8 cellular contexts compared by ENCODE assay signal in genomic region chr18:27017901-27018500, GRCh38.
DNase-seq lines count a peak whose midpoint lies in the region; ATAC-seq, FAIRE-seq and TF ChIP-seq lines count a peak whose summit lies in the region.

No MANE protein-coding gene starts in this region.

- H3K4me3 ChIP-seq in heart right ventricle (no peak overlapping the region), right cardiac atrium (ENCODE audit: low read length) (no peak overlapping the region)

- H3K27ac ChIP-seq in heart right ventricle (no peak overlapping the region), right cardiac atrium (ENCODE audit: low read length) (no peak overlapping the region)

- 51 to 74% methylated on average over 2 of the region's 2 CpGs for WGBS in heart right ventricle, 2 donors
- 59% methylated on average over 2 of the region's 2 CpGs for WGBS in right cardiac atrium

- no peak overlapping the region for H3K4me3 Mint-ChIP-seq in activated CD4-positive, alpha-beta T cell treated with anti-CD3 and anti-CD28 coated beads for 36 hours

- H3K9me3 ChIP-seq in heart right ventricle, result no peaks in the 10 kb centered on the region
- H3K9me3 ChIP-seq in right cardiac atrium (ENCODE audit: control insufficient read depth, low read length), result no peaks in the 10 kb centered on the region

- CTCF ChIA-PET in activated CD4-positive, alpha-beta T cell treated with anti-CD3 and anti-CD28 coated beads for 36 hours (lab: Charles Lee), result no interaction called here

- TF ChIP-seq POLR2A in erythroblast (IDR thresholded peaks at IDR 0.05; ENCODE audit: low read length), result no peak

- intact Hi-C loops in heart right ventricle (cut with DNase I), result loop anchor here in 8 of 10 donors (1.0 to 5.0 kb wide), 4 partner anchors 279 to 579 kb away; no protein-coding TSS in a partner anchor
- intact Hi-C loops in right cardiac atrium (cut with DNase I), result loop anchor here (2.0 to 5.0 kb wide), 2 partner anchors 279 to 281 kb away; no protein-coding TSS in a partner anchor
- intact Hi-C loops in activated CD4-positive, alpha-beta T cell treated with anti-CD3 and anti-CD28 coated beads for 36 hours (cut with DNase I, micrococcal nuclease), result loop anchor here in 1 of 2 experiments (5.0 kb wide), 1 partner anchor 584 kb away; no protein-coding TSS in a partner anchor

- no peak overlapping the region for H3K27ac Mint-ChIP-seq in activated CD4-positive, alpha-beta T cell treated with anti-CD3 and anti-CD28 coated beads for 36 hours

- ATAC-seq in heart right ventricle (peak in 2 of 8 donors; percentile 33 to 66), right cardiac atrium (no peak)
- ATAC-seq in activated CD4-positive, alpha-beta T cell treated with anti-CD3 and anti-CD28 coated beads for 36 hours, result no peak

- no peaks in the 10 kb centered on the region for H3K27me3 Mint-ChIP-seq in activated CD4-positive, alpha-beta T cell treated with anti-CD3 and anti-CD28 coated beads for 36 hours

- H3K27me3 ChIP-seq in heart right ventricle (no peaks in the 10 kb centered on the region), right cardiac atrium (ENCODE audit: control insufficient read depth, insufficient read depth) (no peaks in the 10 kb centered on the region)

- no peaks in the 10 kb centered on the region for H3K4me1 ChIP-seq in heart right ventricle
- no peaks in the 10 kb centered on the region for H3K4me1 ChIP-seq in right cardiac atrium (ENCODE audit: control insufficient read depth, insufficient read depth, low read length)

- DNase-seq in heart right ventricle (no peak), right cardiac atrium (no peak), NCI-H460 (ENCODE audit: extremely low read depth, low read depth) (peak; percentile 5), erythroblast (lab: John Stamatoyannopoulos, UW) (peak; percentile 5 to 6), superior temporal gyrus (ENCODE audit: extremely low spot score) (peak; percentile 75), HTR-8/SVneo (ENCODE audit: insufficient read length, low spot score) (no peak), GOT3 (lab: John Stamatoyannopoulos, UW) (no peak)
- DNase-seq in activated CD4-positive, alpha-beta T cell treated with anti-CD3 and anti-CD28 coated beads for 36 hours, result no peak

- H3K36me3 Mint-ChIP-seq in activated CD4-positive, alpha-beta T cell treated with anti-CD3 and anti-CD28 coated beads for 36 hours (ENCODE audit: low read depth), result no peaks in the 10 kb centered on the region

- H3K9me3 Mint-ChIP-seq in activated CD4-positive, alpha-beta T cell treated with anti-CD3 and anti-CD28 coated beads for 36 hours (ENCODE audit: low read depth), result peaks cover 3% of the 10 kb centered on the region

- H3K36me3 ChIP-seq in heart right ventricle, result no peaks in the 10 kb centered on the region

- TF ChIP-seq CTCF in heart right ventricle (IDR thresholded peaks at IDR 0.05), result peak; percentile 13 to 70 (median 58)

- no peak for FAIRE-seq in HTR-8/SVneo (lab: Jason Lieb, UNC)

- POLR2A ChIA-PET in activated CD4-positive, alpha-beta T cell treated with anti-CD3 and anti-CD28 coated beads for 36 hours (lab: Charles Lee), result no interaction called here

- H3K4me1 Mint-ChIP-seq in activated CD4-positive, alpha-beta T cell treated with anti-CD3 and anti-CD28 coated beads for 36 hours, result no peaks in the 10 kb centered on the region

Comparison
In these comparisons a context has a peak if more than half of its experiments do, and no peak if none do; other contexts are left out.
1. DNase-seq: peak in NCI-H460 (single experiment), erythroblast (2 of 2) and superior temporal gyrus (single experiment); none in heart right ventricle (0 of 2), right cardiac atrium (0 of 3), HTR-8/SVneo (single experiment), activated CD4-positive, alpha-beta T cell treated with anti-CD3 and anti-CD28 coated beads for 36 hours (single experiment) and GOT3 (single experiment).